24 cellular contexts compared by ENCODE assay signal in the genomic region with DNA sequence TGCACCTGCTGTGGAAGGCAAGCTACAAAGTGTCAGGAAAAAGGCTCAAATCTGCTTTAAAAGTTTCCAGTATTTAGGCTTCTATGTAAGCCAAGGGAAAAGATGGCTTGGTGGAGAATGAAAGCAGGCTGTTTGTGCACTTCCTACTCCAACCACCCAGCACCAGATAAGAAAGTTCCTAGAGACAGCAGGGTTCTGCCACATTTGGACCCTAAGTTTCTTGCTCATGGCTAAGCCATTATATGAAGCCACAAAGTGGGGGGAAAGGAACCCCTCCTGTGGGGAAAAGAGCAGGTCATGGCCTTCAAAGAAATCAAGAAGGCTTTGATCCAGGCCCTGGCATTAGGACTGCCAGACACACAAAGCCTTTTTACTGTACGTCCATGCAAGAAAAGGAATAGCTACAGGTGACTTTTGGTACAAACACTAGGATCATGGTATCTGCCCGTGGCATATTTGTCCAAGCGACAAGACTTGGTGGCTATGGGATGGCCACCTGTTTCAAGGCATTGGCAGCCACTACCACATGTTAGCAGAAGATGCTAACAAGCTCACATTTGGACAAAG. TPM values are rescaled to one million over a fixed set of nuclear protein-coding genes. Genes with fewer than 3 reads are reported as not detected.
A peak's percentile ranks its signal among the peaks of the same experiment; 100 is the strongest.
DNase-seq lines count a peak whose midpoint lies in the region; ATAC-seq, FAIRE-seq and TF ChIP-seq lines count a peak whose summit lies in the region.
"Had no signal": no experiment of that assay in that cellular context is flagged by ENCODE, and none has a peak within 500 bp of the region (broad histone marks: within the 10 kb centered on the region; RNA-seq: fewer than 3 reads in every experiment).

No MANE protein-coding gene starts in this region.

- ATAC-seq in K562 (no peak), sciatic nerve (no peak), HG02973 (IDR thresholded peaks at IDR 0.05; ENCODE audit: unreplicated experiment) (no peak)
- ATAC-seq in stimulated activated naive CD8-positive, alpha-beta T cell treated with anti-CD3 and anti-CD28 coated beads, Interleukin-15, amount 100 ng/mL, for 72 hours: no peak
- ATAC-seq: GM12878 had no signal

- no peaks in the 10 kb centered on the region for H3K36me3 ChIP-seq in KMS-11 (ENCODE audit: insufficient read depth)
- peaks cover 4% of the 10 kb centered on the region; the same call in 2 of the 3 replicates for H3K36me3 ChIP-seq in K562 (ENCODE audit: control insufficient read depth, insufficient read depth, low read length)
- H3K36me3 ChIP-seq: BE2C, BLaER1 had no signal

- H3K4me3 ChIP-seq in KMS-11 (IDR thresholded peaks at IDR 0.05; ENCODE audit: insufficient read depth, low read depth, low read length) (no peak overlapping the region), K562 (no peak overlapping the region)
- H3K4me3 ChIP-seq: BLaER1, GM12878 had no signal

- no peaks in the 10 kb centered on the region for H3K79me2 ChIP-seq in KMS-11 (ENCODE audit: insufficient read depth, low read depth)
- H3K79me2 ChIP-seq in K562 (ENCODE audit: control insufficient read depth, insufficient read depth, low read length): peaks cover 13% of the 10 kb centered on the region

- no peaks in the 10 kb centered on the region for H4K20me1 ChIP-seq in KMS-11 (ENCODE audit: insufficient read depth)
- H4K20me1 ChIP-seq in K562 (replicated peaks; ENCODE audit: control insufficient read depth, insufficient read depth, low read length): no peaks in the 10 kb centered on the region
- H4K20me1 ChIP-seq: BLaER1 had no signal

- POLR2A ChIA-PET in K562 (lab: Yijun Ruan, JAX): interaction anchor here (1.0 kb wide), 1 partner anchor 82 kb away, joined by 4 read pairs; no protein-coding TSS in a partner anchor

- peaks cover 58% of the 10 kb centered on the region for H3K4me1 ChIP-seq in KMS-11 (ENCODE audit: low read depth, poor library complexity, severe bottlenecking)
- peaks cover 11 to 93% of the 10 kb centered on the region in 2 experiments for H3K4me1 ChIP-seq in K562 (replicated peaks in 1 of 2; ENCODE audit: control insufficient read depth in 2 of 2, insufficient read depth in 2 of 2, low read length in 2 of 2)
- H3K4me1 ChIP-seq: BE2C, BLaER1 had no signal

- 0 out of 2 replicates have a peak, but pooled peaks cover 1% of the 10 kb centered on the region for H3K9me3 ChIP-seq in K562 (replicated peaks; ENCODE audit: control insufficient read depth, insufficient read depth, low read depth, low read length)
- H3K9me3 ChIP-seq: BE2C, BLaER1 had no signal

- H3K9me3 Mint-ChIP-seq in nephron: peaks cover 2% of the 10 kb centered on the region
- H3K9me3 Mint-ChIP-seq in stimulated activated naive CD8-positive, alpha-beta T cell treated with anti-CD3 and anti-CD28 coated beads, Interleukin-15, amount 100 ng/mL, for 72 hours: no peaks in the 10 kb centered on the region
- H3K9me3 Mint-ChIP-seq: CD4-positive, alpha-beta memory T cell had no signal

- no peaks in the 10 kb centered on the region for H3K27me3 ChIP-seq in KMS-11 (ENCODE audit: insufficient read depth, low read depth)
- H3K27me3 ChIP-seq in K562 (ENCODE audit: control insufficient read depth in 2 of 2, insufficient read depth in 2 of 2, low read length in 2 of 2): no peaks in the 10 kb centered on the region
- H3K27me3 ChIP-seq: BE2C, BLaER1 had no signal

- TF ChIP-seq CTCF in KMS-11 (conservative IDR thresholded peaks at IDR 0.05; ENCODE audit: low read depth, low read length): no peak
- no peak for TF ChIP-seq CTCF in K562 (IDR thresholded peaks at IDR 0.05 in 2 of 3, conservative IDR thresholded peaks at IDR 0.05 in 1 of 3; ENCODE audit: insufficient read depth in 2 of 3, low read depth in 1 of 3, low read length in 3 of 3)
- no peak for TF ChIP-seq CTCF in nephron (IDR thresholded peaks at IDR 0.05; ENCODE audit: unreplicated experiment in 3 of 3)

- 83% methylated on average over 3 of the region's 3 CpGs for WGBS in K562 (ENCODE audit: insufficient coverage, low coverage, missing lambda C conversion rate)

- no peaks in the 10 kb centered on the region for H3K36me3 Mint-ChIP-seq in nephron (ENCODE audit: low read depth)
- H3K36me3 Mint-ChIP-seq: CD14-positive monocyte; CD4-positive, alpha-beta memory T cell; CD4-positive, CD25-positive, alpha-beta regulatory T cell had no signal

- TF ChIP-seq RAD21 in K562 (CRISPR knock-in tag; conservative IDR thresholded peaks at IDR 0.05 in 1 of 2, IDR thresholded peaks at IDR 0.05 in 1 of 2): no peak

- no peak overlapping the region for H3K4me3 Mint-ChIP-seq in nephron
- no peak overlapping the region for H3K4me3 Mint-ChIP-seq in stimulated activated naive CD8-positive, alpha-beta T cell treated with anti-CD3 and anti-CD28 coated beads, Interleukin-15, amount 100 ng/mL, for 72 hours
- H3K4me3 Mint-ChIP-seq: CD14-positive monocyte; CD4-positive, CD25-positive, alpha-beta regulatory T cell had no signal

- H3K27ac Mint-ChIP-seq in nephron: peak overlapping the region; percentile 29 to 81 (median 67)
- H3K27ac Mint-ChIP-seq in stimulated activated naive CD8-positive, alpha-beta T cell treated with anti-CD3 and anti-CD28 coated beads, Interleukin-15, amount 100 ng/mL, for 72 hours: no peak overlapping the region
- H3K27ac Mint-ChIP-seq: CD14-positive monocyte; CD4-positive, alpha-beta memory T cell had no signal

- intact Hi-C loops in K562 (cut with micrococcal nuclease): loop anchor here (5.0 to 10.0 kb wide), 3 partner anchors 196 to 774 kb away; partner anchors contain the start of genes FAM111A, LPXN and ZFP91
- intact Hi-C loops in sciatic nerve (cut with DNase I): no loop called here

- H3K9me1 ChIP-seq in K562 (ENCODE audit: control insufficient read depth, insufficient read depth, low read length): no peaks in the 10 kb centered on the region

- CTCF ChIA-PET in K562 (lab: Yijun Ruan, JAX; ENCODE audit: low intra/inter-chr PET ratio): no interaction called here

- peaks cover 7% of the 10 kb centered on the region for H3K4me1 Mint-ChIP-seq in nephron
- no peaks in the 10 kb centered on the region for H3K4me1 Mint-ChIP-seq in stimulated activated naive CD8-positive, alpha-beta T cell treated with anti-CD3 and anti-CD28 coated beads, Interleukin-15, amount 100 ng/mL, for 72 hours
- H3K4me1 Mint-ChIP-seq: CD4-positive, alpha-beta memory T cell had no signal

- H3K9ac ChIP-seq in KMS-11 (no peak overlapping the region), K562 (ENCODE audit: insufficient read depth in 1 of 2, low read depth in 2 of 2, low read length in 2 of 2) (peak overlapping the region in 1 of 2 experiments; percentile 65; a peak in 3 of 4 replicates)
- H3K9ac ChIP-seq: BLaER1 had no signal

- H2AFZ ChIP-seq in KMS-11 (ENCODE audit: low read depth) (peak overlapping the region; percentile 11; the same call in 1 of the 2 replicates), K562 (ENCODE audit: low read depth, low read length) (peak overlapping the region; percentile 78)

- H3K4me2 ChIP-seq in KMS-11: peak overlapping the region; percentile 37
- H3K4me2 ChIP-seq in K562 (ENCODE audit: insufficient read depth, low read length): peak overlapping the region; percentile 88
- H3K4me2 ChIP-seq: BLaER1 had no signal

- TF ChIP-seq POLR2A in K562 (conservative IDR thresholded peaks at IDR 0.05): no peak

- H3K27ac ChIP-seq in KMS-11 (peak overlapping the region; percentile 63), K562 (ENCODE audit: extremely low read depth, low read depth, low read length) (peak overlapping the region; percentile 81)
- H3K27ac ChIP-seq: BLaER1 had no signal

- BruUV-seq in K562 (replicated peaks; lab: Mats Ljungman, UMichigan): no TSS peak

- in situ Hi-C loops in K562 (cut with MboI): no loop called here

- DNase-seq in K562 (ENCODE audit: extremely low read depth in 1 of 4, low spot score in 3 of 4) (peak in 1 of 4 experiments; percentile 38), sciatic nerve (ENCODE audit: low spot score) (no peak)
- no peak for DNase-seq in stimulated activated naive CD8-positive, alpha-beta T cell treated with anti-CD3 and anti-CD28 coated beads, Interleukin-15, amount 100 ng/mL, for 72 hours
- DNase-seq: 8988T; ACHN; BE2C; C1 segment of cervical spinal cord; Caco-2; Calu3; CD4-positive, alpha-beta memory T cell; CD4-positive, CD25-positive, alpha-beta regulatory T cell; DMS79 treated with DMSO at 0.1 percent for 48 hours had no signal

- no peak for FAIRE-seq in K562 (lab: Jason Lieb, UNC)
- FAIRE-seq: A204.1, D721Med, G401.6, GM12878, GM12892, GM18507 had no signal

- H3K27me3 Mint-ChIP-seq in nephron (ENCODE audit: low read depth): no peaks in the 10 kb centered on the region
- H3K27me3 Mint-ChIP-seq in stimulated activated naive CD8-positive, alpha-beta T cell treated with anti-CD3 and anti-CD28 coated beads, Interleukin-15, amount 100 ng/mL, for 72 hours: peaks cover 8% of the 10 kb centered on the region

- no peak for TF ChIP-seq EP300 in K562 (IDR thresholded peaks at IDR 0.05; ENCODE audit: low read length)

TF ChIP-seq in K562, 482 proteins besides CTCF, POLR2A, EP300 and RAD21 (continues in another document):
- TF ChIP-seq BCOR (IDR thresholded peaks at IDR 0.05) (no peak), ETV6 (IDR thresholded peaks at IDR 0.05; ENCODE audit: borderline replicate concordance in 1 of 2, low read depth in 2 of 2, low read length in 1 of 2) (no peak), ETV6 (CRISPR knock-in tag; IDR thresholded peaks at IDR 0.05; ENCODE audit: borderline replicate concordance) (no peak), TCFL5 (CRISPR knock-in tag; conservative IDR thresholded peaks at IDR 0.05) (no peak)

RNA-seq across cellular contexts. Expression of gene GLYAT, which starts 41.1 kb away (rescaled TPM):
- total RNA-seq in K562 (2011; cell fraction: chromatin; rRNA removed; ENCODE audit: low replicate concordance): not detected in 2 replicates
- not detected in 2 replicates for total RNA-seq in K562 (2011; cell fraction: nucleolus; rRNA removed)
- not detected in 2 replicates for total RNA-seq in K562 (2011; cell fraction: nucleoplasm; rRNA removed)
- total RNA-seq in K562 (2014; rRNA removed) (not detected in 2 replicates), K562 (2014; rRNA removed; fragmentation: Illumina TruSeq; extraction: Trizol) (not detected in 2 replicates), K562 (2015; rRNA removed; fragmentation: Illumina TruSeq; extraction: Trizol) (not detected in 2 replicates), K562 (2021) (not detected in 2 replicates), sciatic nerve (2.6 TPM)
- polyA plus RNA-seq in K562 (2011; rRNA removed) (not detected in 2 replicates), K562 (2014; fragmentation: Illumina TruSeq; extraction: Trizol) (not detected in 2 replicates), K562 (2014; fragmentation: Nextera tagmentation; extraction: Ambion mirVana) (not detected), K562 (2014; rRNA removed) (0.47 TPM in 1 of 2 replicates, not detected in the other)
- not detected in 2 replicates for polyA plus RNA-seq in K562 (2011; cell fraction: cytosol; rRNA removed)
- not detected in 2 replicates for polyA plus RNA-seq in K562 (2011; cell fraction: nucleus; rRNA removed)
- polyA plus RNA-seq in K562 (2012): not detected in 2 replicates
- not detected in 2 replicates for polyA minus RNA-seq in K562 (2011; rRNA and poly(A)+ RNA removed)
- polyA minus RNA-seq in K562 (2011; cell fraction: cytosol; rRNA and poly(A)+ RNA removed): not detected in 2 replicates
- polyA minus RNA-seq in K562 (2011; cell fraction: nucleus; rRNA and poly(A)+ RNA removed): not detected in 2 replicates
- total RNA-seq: Caco-2; Calu3; CD4-positive, alpha-beta memory T cell; CD4-positive, CD25-positive, alpha-beta regulatory T cell had no signal
- polyA plus RNA-seq: AG04450; CD14-positive monocyte; CD4-positive, alpha-beta memory T cell; CD4-positive, CD25-positive, alpha-beta regulatory T cell; GM12878 had no signal

Comparison
In these comparisons a context has a peak if more than half of its experiments do, and no peak if none do; other contexts are left out.
1. H3K27ac Mint-ChIP-seq: peak in nephron (3 of 3); none in stimulated activated naive CD8-positive, alpha-beta T cell treated with anti-CD3 and anti-CD28 coated beads, Interleukin-15, amount 100 ng/mL, for 72 hours (0 of 2).